9 cellular contexts compared by ENCODE assay signal in the genomic region with DNA sequence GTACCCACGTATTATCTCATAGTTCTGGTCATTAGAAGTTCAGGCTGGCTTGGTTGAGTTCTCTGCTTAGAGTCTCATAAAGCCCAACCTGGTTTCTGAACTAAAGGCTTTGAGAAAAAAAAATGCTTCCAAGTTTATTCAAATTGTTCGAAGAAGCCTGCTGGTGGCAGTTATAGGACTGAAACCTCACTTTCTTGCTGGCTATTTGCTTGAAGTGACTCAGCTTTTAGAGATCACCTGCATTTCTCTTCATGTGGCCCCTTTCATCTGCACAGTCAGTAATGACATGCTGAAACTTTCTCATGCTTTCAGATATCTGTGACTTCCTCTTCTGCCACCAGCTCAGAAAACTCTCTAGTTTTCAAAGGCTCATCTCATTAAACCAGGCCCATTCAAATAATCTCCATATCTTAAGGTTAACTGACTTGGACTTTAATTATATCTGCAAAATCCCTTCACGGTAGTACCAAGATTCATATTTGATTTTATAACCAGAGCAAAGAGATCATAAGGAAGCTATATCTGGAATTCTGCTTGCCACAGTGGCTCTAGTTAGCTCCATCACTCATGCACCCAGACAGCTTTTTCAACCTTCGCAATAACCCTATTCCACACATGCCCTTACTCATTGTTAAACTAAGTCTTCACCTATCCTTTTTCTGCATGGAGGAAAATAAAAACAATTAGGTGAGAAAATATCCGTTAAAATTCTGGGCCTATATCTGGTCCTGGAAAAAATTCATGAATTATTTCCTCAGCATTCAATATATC.
DNase-seq lines count a peak whose midpoint lies in the region; ATAC-seq lines count a peak whose summit lies in the region.
"Had no signal": no experiment of that assay in that cellular context is flagged by ENCODE, and none has a peak within 500 bp of the region (broad histone marks: within the 10 kb centered on the region; RNA-seq: fewer than 3 reads in every experiment).

No MANE protein-coding gene starts in this region.

- no peaks in the 10 kb centered on the region for H3K36me3 Mint-ChIP-seq in CD4-positive, CD25-positive, alpha-beta regulatory T cell

- H3K9me3 Mint-ChIP-seq in CD4-positive, CD25-positive, alpha-beta regulatory T cell = no peaks in the 10 kb centered on the region

- peaks cover 18% of the 10 kb centered on the region for H3K4me1 ChIP-seq in CD4-positive, CD25-positive, alpha-beta regulatory T cell (ENCODE audit: control insufficient read depth, insufficient read depth, low read length, poor library complexity, severe bottlenecking)

- no peaks in the 10 kb centered on the region for H3K9me3 ChIP-seq in CD4-positive, CD25-positive, alpha-beta regulatory T cell (ENCODE audit: control insufficient read depth in 2 of 2, low read length in 2 of 2)

- H3K27me3 ChIP-seq in CD4-positive, CD25-positive, alpha-beta regulatory T cell (ENCODE audit: control insufficient read depth, insufficient read depth, low read length) = no peaks in the 10 kb centered on the region

- peak overlapping the region in 1 of 4 donors; percentile 3 for H3K4me3 Mint-ChIP-seq in CD4-positive, CD25-positive, alpha-beta regulatory T cell

- H3K4me3 ChIP-seq in CD4-positive, CD25-positive, alpha-beta regulatory T cell (ENCODE audit: low read depth, low read length) = no peak overlapping the region

- no peak overlapping the region for H3K27ac ChIP-seq in CD4-positive, CD25-positive, alpha-beta regulatory T cell (ENCODE audit: insufficient read depth, low read length, poor library complexity, severe bottlenecking)

- H3K36me3 ChIP-seq in CD4-positive, CD25-positive, alpha-beta regulatory T cell (ENCODE audit: control insufficient read depth, insufficient read depth, low read length) = no peaks in the 10 kb centered on the region

- H3K27ac Mint-ChIP-seq in CD4-positive, CD25-positive, alpha-beta regulatory T cell = peak overlapping the region in 2 of 3 donors; percentile 9 to 48

- H3K27me3 Mint-ChIP-seq in CD4-positive, CD25-positive, alpha-beta regulatory T cell = no peaks in the 10 kb centered on the region

- peak; percentile 63 to 72 for ATAC-seq in CD4-positive, CD25-positive, alpha-beta regulatory T cell (ENCODE audit: low read depth in 2 of 2)
- ATAC-seq in GM19025 (IDR thresholded peaks at IDR 0.05; ENCODE audit: low read depth, unreplicated experiment) (peak; percentile 86), HG02973 (IDR thresholded peaks at IDR 0.05; ENCODE audit: unreplicated experiment) (peak; percentile 87)

- H3K4me1 Mint-ChIP-seq in CD4-positive, CD25-positive, alpha-beta regulatory T cell = peaks cover 10 to 48% (median 33%) of the 10 kb centered on the region in 4 donors

- peak in 2 of 3 donors; percentile 30 to 82 for DNase-seq in CD4-positive, CD25-positive, alpha-beta regulatory T cell
- DNase-seq in RPMI8226 (peak; percentile 83), amygdala (lab: John Stamatoyannopoulos, UW) (no peak), midbrain (lab: John Stamatoyannopoulos, UW) (no peak), NCI-H2196 (lab: John Stamatoyannopoulos, UW; ENCODE audit: unreplicated experiment) (no peak), COLO668 (lab: John Stamatoyannopoulos, UW; ENCODE audit: unreplicated experiment) (no peak)
- DNase-seq: DMS53 had no signal

Comparison
In these comparisons a context has a peak if more than half of its experiments do, and no peak if none do; other contexts are left out.
1. DNase-seq: peak in CD4-positive, CD25-positive, alpha-beta regulatory T cell (2 of 3) and RPMI8226 (single experiment); none in amygdala (0 of 56), midbrain (single experiment), NCI-H2196 (single experiment) and COLO668 (single experiment).
2. Peak in every context shown above with its lines, with median percentiles within 50 percentile points of each other: ATAC-seq.